8 cellular contexts compared by ENCODE assay signal in the genomic region with DNA sequence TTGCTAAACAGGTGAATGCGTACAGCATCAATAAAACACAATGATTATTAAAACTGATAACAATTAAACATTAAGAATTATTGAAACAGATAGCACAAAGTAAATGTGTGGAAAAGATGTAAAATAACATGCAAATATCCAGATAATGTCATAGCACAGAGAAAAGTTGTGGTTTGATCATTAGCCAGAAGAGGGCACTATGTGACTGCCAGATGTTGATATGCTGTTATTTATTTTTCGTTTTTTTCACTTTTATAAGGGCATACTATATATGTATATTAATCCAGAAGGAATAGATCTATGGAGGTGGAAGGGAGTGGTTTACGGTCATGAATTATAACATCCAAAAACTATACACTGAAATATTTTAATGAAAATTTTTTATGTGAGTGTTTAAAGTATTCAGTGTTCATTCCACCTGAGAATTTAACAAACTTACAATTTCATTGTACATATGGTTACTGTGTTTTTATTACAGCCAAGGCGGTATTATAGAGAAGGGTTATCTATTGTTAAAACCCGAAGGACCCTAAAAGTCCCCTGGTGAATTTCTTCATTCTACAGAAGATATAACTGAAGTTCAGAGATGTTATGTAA.
A peak's percentile ranks its signal among the peaks of the same experiment; 100 is the strongest.
DNase-seq lines count a peak whose midpoint lies in the region; ATAC-seq and TF ChIP-seq lines count a peak whose summit lies in the region.

No MANE protein-coding gene starts in this region.

- H3K4me2 ChIP-seq in mammary epithelial cell (ENCODE audit: insufficient read depth, low read depth, low read length): no peak overlapping the region

- no peaks in the 10 kb centered on the region for H3K79me2 ChIP-seq in mammary epithelial cell (ENCODE audit: insufficient read depth, low read length)

- intact Hi-C loops in mammary epithelial cell (cut with micrococcal nuclease): loop anchor here (1.0 kb wide), 2 partner anchors 273 to 308 kb away; no protein-coding TSS in a partner anchor
- intact Hi-C loops in activated CD4-positive, alpha-beta T cell treated with anti-CD3 and anti-CD28 coated beads for 36 hours (cut with DNase I, micrococcal nuclease): loop anchor here (1.0 to 10.0 kb wide), 8 partner anchors 273 to 994 kb away; no protein-coding TSS in a partner anchor

- H2AFZ ChIP-seq in mammary epithelial cell (ENCODE audit: low read depth, low read length): no peak overlapping the region

- 21% methylated on average over 5 of the region's 5 CpGs for WGBS in mammary epithelial cell (ENCODE audit: low coverage, missing lambda C conversion rate)

- no peaks in the 10 kb centered on the region for H3K9me3 ChIP-seq in mammary epithelial cell (replicated peaks; ENCODE audit: insufficient read depth, low read length)

- no peaks in the 10 kb centered on the region for H3K36me3 Mint-ChIP-seq in mesothelial cell of epicardium
- no peaks in the 10 kb centered on the region for H3K36me3 Mint-ChIP-seq in activated CD4-positive, alpha-beta T cell treated with anti-CD3 and anti-CD28 coated beads for 36 hours (ENCODE audit: low read depth)

- no peak for ATAC-seq in activated CD4-positive, alpha-beta T cell treated with anti-CD3 and anti-CD28 coated beads for 36 hours
- no peak for ATAC-seq in HG03196 (IDR thresholded peaks at IDR 0.05; ENCODE audit: unreplicated experiment)

- H3K4me1 ChIP-seq in mammary epithelial cell (ENCODE audit: insufficient read depth, low read length): peaks cover 18% of the 10 kb centered on the region

- no peak overlapping the region for H3K27ac Mint-ChIP-seq in mesothelial cell of epicardium
- H3K27ac Mint-ChIP-seq in activated CD4-positive, alpha-beta T cell treated with anti-CD3 and anti-CD28 coated beads for 36 hours: no peak overlapping the region

- dilution Hi-C loops in mammary epithelial cell (cut with HindIII; ENCODE audit: low sequenced_read_pairs): no loop called here

- in situ Hi-C loops in mammary epithelial cell (cut with MboI; ENCODE audit: low sequenced_read_pairs in 2 of 2): loop anchor here (10.0 to 25.0 kb wide), 4 partner anchors 312 to 1099 kb away; no protein-coding TSS in a partner anchor

- DNase-seq in AG09309 (ENCODE audit: low read depth) (no peak), NB4 (ENCODE audit: low read depth) (peak; percentile 36), mammary epithelial cell (no peak), mesothelial cell of epicardium (ENCODE audit: low spot score in 2 of 2, unreplicated experiment in 2 of 2) (no peak)
- DNase-seq in effector CD8-positive, alpha-beta T cell (lab: John Stamatoyannopoulos, UW): no peak
- DNase-seq in activated CD4-positive, alpha-beta T cell treated with anti-CD3 and anti-CD28 coated beads for 36 hours: no peak

- TF ChIP-seq CTCF in AG09309 (IDR thresholded peaks at IDR 0.05; ENCODE audit: control insufficient read depth, insufficient read depth, low read depth, low read length, missing control alignments) (peak; percentile 67), GM12872 (IDR thresholded peaks at IDR 0.05; ENCODE audit: insufficient read depth, low read depth, low read length) (peak; percentile 61), NB4 (IDR thresholded peaks at IDR 0.05; ENCODE audit: low read depth, low read length) (peak; percentile 20), mammary epithelial cell (conservative IDR thresholded peaks at IDR 0.05 in 1 of 2, IDR thresholded peaks at IDR 0.05 in 1 of 2; ENCODE audit: extremely low read depth in 1 of 2, insufficient read depth in 1 of 2, low read depth in 1 of 2, low read length in 2 of 2) (peak; percentile 68 to 73), mesothelial cell of epicardium (IDR thresholded peaks at IDR 0.05; ENCODE audit: unreplicated experiment) (peak; percentile 74)

- H3K27me3 ChIP-seq in mammary epithelial cell (ENCODE audit: insufficient read depth, low read length): no peaks in the 10 kb centered on the region

- TF ChIP-seq POLR2A in NB4 (IDR thresholded peaks at IDR 0.05; ENCODE audit: extremely low read depth, insufficient read length): no peak

- POLR2A ChIA-PET in activated CD4-positive, alpha-beta T cell treated with anti-CD3 and anti-CD28 coated beads for 36 hours (lab: Charles Lee): no interaction called here

- H3K4me1 Mint-ChIP-seq in mesothelial cell of epicardium: no peaks in the 10 kb centered on the region
- H3K4me1 Mint-ChIP-seq in activated CD4-positive, alpha-beta T cell treated with anti-CD3 and anti-CD28 coated beads for 36 hours: no peaks in the 10 kb centered on the region

- no peak overlapping the region for H3K9ac ChIP-seq in mammary epithelial cell (ENCODE audit: insufficient read depth, low read length)

- H3K27me3 Mint-ChIP-seq in mesothelial cell of epicardium (ENCODE audit: low read depth): peaks cover 4% of the 10 kb centered on the region
- peaks cover 9% of the 10 kb centered on the region for H3K27me3 Mint-ChIP-seq in activated CD4-positive, alpha-beta T cell treated with anti-CD3 and anti-CD28 coated beads for 36 hours

- no peaks in the 10 kb centered on the region for H3K36me3 ChIP-seq in mammary epithelial cell (ENCODE audit: insufficient read depth, low read length)

- no peak overlapping the region for H3K4me3 Mint-ChIP-seq in mesothelial cell of epicardium
- H3K4me3 Mint-ChIP-seq in activated CD4-positive, alpha-beta T cell treated with anti-CD3 and anti-CD28 coated beads for 36 hours: no peak overlapping the region

- BruUV-seq in mammary epithelial cell (replicated peaks; lab: Mats Ljungman, UMichigan): no TSS peak

- no peak overlapping the region for H3K27ac ChIP-seq in mammary epithelial cell (ENCODE audit: insufficient read depth, low read depth, low read length)

- H3K4me3 ChIP-seq in AG09309 (ENCODE audit: control insufficient read depth, low read depth, low read length) (no peak overlapping the region), NB4 (ENCODE audit: low read depth, low read length) (no peak overlapping the region), mammary epithelial cell (replicated peaks in 1 of 3; ENCODE audit: insufficient read depth in 1 of 3, low read depth in 2 of 3, low read length in 3 of 3) (no peak overlapping the region)

- H3K9me3 Mint-ChIP-seq in mesothelial cell of epicardium: no peaks in the 10 kb centered on the region
- H3K9me3 Mint-ChIP-seq in activated CD4-positive, alpha-beta T cell treated with anti-CD3 and anti-CD28 coated beads for 36 hours (ENCODE audit: low read depth): no peaks in the 10 kb centered on the region

- H4K20me1 ChIP-seq in mammary epithelial cell (ENCODE audit: insufficient read depth, low read length): no peaks in the 10 kb centered on the region

- CTCF ChIA-PET in mammary epithelial cell (lab: Charles Lee; ENCODE audit: low non-redundant PET): no interaction called here
- CTCF ChIA-PET in activated CD4-positive, alpha-beta T cell treated with anti-CD3 and anti-CD28 coated beads for 36 hours (lab: Charles Lee): no interaction called here

Comparison
In these comparisons a context has a peak if more than half of its experiments do, and no peak if none do; other contexts are left out.
1. CTCF ChIP-seq: peak in every context shown above with its lines; median percentile 74 in mesothelial cell of epicardium; 70 in mammary epithelial cell; 67 in AG09309; 61 in GM12872; 20 in NB4.